Comparison of ENCODE assay signal across 23 cellular contexts in the genomic region with DNA sequence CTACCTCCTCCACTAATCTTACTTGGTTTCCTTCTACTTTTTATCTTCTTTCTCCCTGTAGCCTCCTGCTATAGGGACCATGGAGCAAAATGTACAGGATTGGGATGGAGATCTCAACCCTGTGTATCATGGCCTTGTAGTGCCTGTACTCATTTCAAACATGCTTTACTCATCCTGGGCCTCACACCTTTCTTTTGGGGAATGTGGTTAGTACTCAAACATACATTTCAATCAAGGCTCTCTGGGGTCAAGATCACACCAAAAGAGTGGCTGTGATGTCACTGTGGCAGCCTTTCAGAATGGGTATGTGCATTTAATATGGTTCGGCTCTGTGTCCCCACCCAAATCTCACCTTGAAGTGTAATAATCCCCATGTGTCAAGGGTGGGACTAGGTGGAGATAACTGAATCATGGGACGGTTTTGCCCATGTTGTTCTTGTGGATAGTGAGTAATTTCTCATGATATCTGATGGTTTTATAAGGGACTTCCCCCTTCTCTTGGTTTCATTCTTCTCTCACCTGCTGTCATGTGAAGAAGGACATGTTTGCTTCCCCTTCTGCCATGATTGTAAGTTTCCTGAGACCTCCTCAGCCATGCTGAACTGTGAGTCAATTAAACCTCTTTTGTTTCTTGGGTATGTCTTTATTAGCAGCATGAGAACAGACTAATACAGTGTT.
DNase-seq lines count a peak whose midpoint lies in the region; ATAC-seq lines count a peak whose summit lies in the region.
"Had no signal": no experiment of that assay in that cellular context is flagged by ENCODE, and none has a peak within 500 bp of the region (broad histone marks: within the 10 kb centered on the region; RNA-seq: fewer than 3 reads in every experiment).

No MANE protein-coding gene starts in this region.

- no peak overlapping the region for H3K4me3 ChIP-seq in Karpas-422 (ENCODE audit: low read length)
- H3K4me3 ChIP-seq: BLaER1, K562, SJCRH30 had no signal

- no peak for DNase-seq in activated CD4-positive, alpha-beta T cell treated with anti-CD3 and anti-CD28 coated beads, Interleukin-2, amount 10 ng/mL, durations not matched to agents 24 days and 14 days
- no peak for DNase-seq in activated CD4-positive, alpha-beta T cell treated with anti-CD3 and anti-CD28 coated beads for 48 hours
- DNase-seq in activated naive CD8-positive, alpha-beta T cell treated with anti-CD3 and anti-CD28 coated beads for 36 hours: no peak
- DNase-seq in Karpas-422 (peak; percentile 2), 8988T (no peak), EL (no peak)
- DNase-seq in stimulated activated naive CD8-positive, alpha-beta T cell treated with anti-CD3 and anti-CD28 coated beads, Interleukin-15, amount 100 ng/mL, for 72 hours: peak in 1 of 2 donors; percentile 9
- DNase-seq: CD4-positive, CD25-positive, alpha-beta regulatory T cell; DMS153; DND-41; MV-4-11; NCI-H1105; NCI-H146; NCI-H2029; NCI-H446; NCI-H526; NCI-H82; NK-92 treated with Interleukin-12 subunit alpha and Interleukin-12 subunit beta, amount 100 ng/mL, for 24 hours; PC-3; SJCRH30 had no signal

- peak; percentile 66 for ATAC-seq in stimulated activated naive CD8-positive, alpha-beta T cell treated with anti-CD3 and anti-CD28 coated beads, Interleukin-15, amount 100 ng/mL, for 72 hours
- ATAC-seq: K562, PC-3 had no signal

- no peaks in the 10 kb centered on the region for H3K27me3 ChIP-seq in Karpas-422 (ENCODE audit: low read length)
- H3K27me3 ChIP-seq: BLaER1, SJCRH30 had no signal

- H3K27ac ChIP-seq in Karpas-422 (ENCODE audit: low read length): no peak overlapping the region
- H3K27ac ChIP-seq: BLaER1, SJCRH30 had no signal

- intact Hi-C loops in activated CD4-positive, alpha-beta T cell treated with anti-CD3 and anti-CD28 coated beads, Interleukin-2, amount 10 ng/mL, durations not matched to agents 24 days and 14 days (cut with micrococcal nuclease): no loop called here

- H2AFZ ChIP-seq in Karpas-422 (ENCODE audit: low read length): no peak overlapping the region

- no peak overlapping the region for H3K4me2 ChIP-seq in Karpas-422 (ENCODE audit: low read depth, low read length, poor library complexity, severe bottlenecking)
- H3K4me2 ChIP-seq: BLaER1 had no signal

- H3K27ac Mint-ChIP-seq in activated CD4-positive, alpha-beta T cell treated with anti-CD3 and anti-CD28 coated beads, Interleukin-2, amount 10 ng/mL, durations not matched to agents 24 days and 14 days: peak overlapping the region; percentile 12
- H3K27ac Mint-ChIP-seq in activated naive CD8-positive, alpha-beta T cell: peak overlapping the region; percentile 58
- H3K27ac Mint-ChIP-seq in activated naive CD8-positive, alpha-beta T cell treated with anti-CD3 and anti-CD28 coated beads for 36 hours: no peak overlapping the region
- no peak overlapping the region for H3K27ac Mint-ChIP-seq in stimulated activated naive CD8-positive, alpha-beta T cell treated with anti-CD3 and anti-CD28 coated beads, Interleukin-15, amount 100 ng/mL, for 72 hours

- peaks cover 12% of the 10 kb centered on the region for H3K4me1 ChIP-seq in Karpas-422 (ENCODE audit: low read length)
- H3K4me1 ChIP-seq: BLaER1, SJCRH30 had no signal

- H3K9me3 ChIP-seq in Karpas-422 (ENCODE audit: low read length): no peaks in the 10 kb centered on the region
- H3K9me3 ChIP-seq: SJCRH30 had no signal

- H3K27me3 Mint-ChIP-seq in activated CD4-positive, alpha-beta T cell treated with anti-CD3 and anti-CD28 coated beads, Interleukin-2, amount 10 ng/mL, durations not matched to agents 24 days and 14 days: no peaks in the 10 kb centered on the region
- H3K27me3 Mint-ChIP-seq in activated naive CD8-positive, alpha-beta T cell: no peaks in the 10 kb centered on the region
- no peaks in the 10 kb centered on the region for H3K27me3 Mint-ChIP-seq in activated naive CD8-positive, alpha-beta T cell treated with anti-CD3 and anti-CD28 coated beads for 36 hours
- H3K27me3 Mint-ChIP-seq in stimulated activated naive CD8-positive, alpha-beta T cell treated with anti-CD3 and anti-CD28 coated beads, Interleukin-15, amount 100 ng/mL, for 72 hours: no peaks in the 10 kb centered on the region
- H3K27me3 Mint-ChIP-seq: CD4-positive, CD25-positive, alpha-beta regulatory T cell had no signal

- H3K9me3 Mint-ChIP-seq in activated CD4-positive, alpha-beta T cell treated with anti-CD3 and anti-CD28 coated beads, Interleukin-2, amount 10 ng/mL, durations not matched to agents 24 days and 14 days: peaks cover 17% of the 10 kb centered on the region
- H3K9me3 Mint-ChIP-seq in activated naive CD8-positive, alpha-beta T cell (ENCODE audit: low read depth): no peaks in the 10 kb centered on the region
- H3K9me3 Mint-ChIP-seq in activated naive CD8-positive, alpha-beta T cell treated with anti-CD3 and anti-CD28 coated beads for 36 hours: peaks cover 14% of the 10 kb centered on the region
- peaks cover 16 to 19% of the 10 kb centered on the region in 2 donors for H3K9me3 Mint-ChIP-seq in stimulated activated naive CD8-positive, alpha-beta T cell treated with anti-CD3 and anti-CD28 coated beads, Interleukin-15, amount 100 ng/mL, for 72 hours

- H3K79me2 ChIP-seq in Karpas-422 (ENCODE audit: low read length): no peaks in the 10 kb centered on the region

- no peaks in the 10 kb centered on the region for H3K36me3 ChIP-seq in Karpas-422 (ENCODE audit: insufficient read depth, low read length)
- H3K36me3 ChIP-seq: SJCRH30 had no signal

- H3K4me3 Mint-ChIP-seq in activated CD4-positive, alpha-beta T cell treated with anti-CD3 and anti-CD28 coated beads, Interleukin-2, amount 10 ng/mL, durations not matched to agents 24 days and 14 days: no peak overlapping the region
- H3K4me3 Mint-ChIP-seq in activated naive CD8-positive, alpha-beta T cell: no peak overlapping the region
- H3K4me3 Mint-ChIP-seq in activated naive CD8-positive, alpha-beta T cell treated with anti-CD3 and anti-CD28 coated beads for 36 hours: no peak overlapping the region
- no peak overlapping the region for H3K4me3 Mint-ChIP-seq in stimulated activated naive CD8-positive, alpha-beta T cell treated with anti-CD3 and anti-CD28 coated beads, Interleukin-15, amount 100 ng/mL, for 72 hours
- H3K4me3 Mint-ChIP-seq: CD4-positive, CD25-positive, alpha-beta regulatory T cell had no signal

- no peaks in the 10 kb centered on the region for H3K4me1 Mint-ChIP-seq in activated CD4-positive, alpha-beta T cell treated with anti-CD3 and anti-CD28 coated beads, Interleukin-2, amount 10 ng/mL, durations not matched to agents 24 days and 14 days
- no peaks in the 10 kb centered on the region for H3K4me1 Mint-ChIP-seq in activated naive CD8-positive, alpha-beta T cell (ENCODE audit: low read depth)
- peaks cover 1% of the 10 kb centered on the region for H3K4me1 Mint-ChIP-seq in activated naive CD8-positive, alpha-beta T cell treated with anti-CD3 and anti-CD28 coated beads for 36 hours
- no peaks in the 10 kb centered on the region for H3K4me1 Mint-ChIP-seq in stimulated activated naive CD8-positive, alpha-beta T cell treated with anti-CD3 and anti-CD28 coated beads, Interleukin-15, amount 100 ng/mL, for 72 hours

- no peaks in the 10 kb centered on the region for H4K20me1 ChIP-seq in Karpas-422 (ENCODE audit: insufficient read depth, low read depth, low read length)
- H4K20me1 ChIP-seq: BLaER1 had no signal

- H3K36me3 Mint-ChIP-seq in activated CD4-positive, alpha-beta T cell treated with anti-CD3 and anti-CD28 coated beads, Interleukin-2, amount 10 ng/mL, durations not matched to agents 24 days and 14 days (ENCODE audit: low read depth): peaks cover 14% of the 10 kb centered on the region
- peaks cover 20% of the 10 kb centered on the region for H3K36me3 Mint-ChIP-seq in activated naive CD8-positive, alpha-beta T cell
- peaks cover 24% of the 10 kb centered on the region for H3K36me3 Mint-ChIP-seq in activated naive CD8-positive, alpha-beta T cell treated with anti-CD3 and anti-CD28 coated beads for 36 hours

- no peaks in the 10 kb centered on the region for H3K9me2 ChIP-seq in Karpas-422 (replicated peaks; ENCODE audit: insufficient read depth, low read length)

- H3K9ac ChIP-seq in Karpas-422 (ENCODE audit: low read length): no peak overlapping the region
- H3K9ac ChIP-seq: BLaER1 had no signal

Comparison
In these comparisons a context has a peak if more than half of its experiments do, and no peak if none do; other contexts are left out.
1. H3K27ac Mint-ChIP-seq: peak in activated CD4-positive, alpha-beta T cell treated with anti-CD3 and anti-CD28 coated beads, Interleukin-2, amount 10 ng/mL, durations not matched to agents 24 days and 14 days (single experiment) and activated naive CD8-positive, alpha-beta T cell (single experiment); none in activated naive CD8-positive, alpha-beta T cell treated with anti-CD3 and anti-CD28 coated beads for 36 hours (single experiment) and stimulated activated naive CD8-positive, alpha-beta T cell treated with anti-CD3 and anti-CD28 coated beads, Interleukin-15, amount 100 ng/mL, for 72 hours (0 of 2).